ENCODE assay signal across 1 cellular context in the genomic region with DNA sequence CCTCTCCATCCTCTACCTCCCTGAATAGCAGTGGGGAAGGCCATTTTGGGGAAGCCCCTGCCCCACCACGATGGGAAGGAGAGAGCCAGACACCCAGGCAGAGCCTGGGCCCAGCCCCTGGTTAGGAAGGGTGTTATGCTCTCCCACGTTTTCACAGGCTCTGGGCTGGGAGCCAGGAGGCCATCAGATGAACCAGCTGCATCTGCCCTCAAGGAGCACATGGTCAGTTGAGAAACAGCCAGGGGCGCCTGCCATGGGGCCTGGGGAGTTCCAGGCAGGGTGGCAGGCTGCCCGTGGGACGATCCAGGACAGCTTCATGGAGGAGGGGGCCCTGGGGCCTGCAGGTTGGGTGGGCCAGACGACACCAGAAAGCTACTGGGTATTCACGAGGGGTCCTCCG.
TF ChIP-seq lines count a peak whose summit lies in the region.

No MANE protein-coding gene starts in this region.

TF ChIP-seq in K562, 482 proteins besides CTCF, POLR2A, EP300 and RAD21:
- TF ChIP-seq NFIC (IDR thresholded peaks at IDR 0.05) (0 out of 2 replicates have a peak, but pooled peaks have one; percentile 8), ARID1B (IDR thresholded peaks at IDR 0.05) (no peak), XRCC3 (IDR thresholded peaks at IDR 0.05) (no peak), RBM15 (IDR thresholded peaks at IDR 0.05; ENCODE audit: insufficient read depth, low read length) (no peak), TARDBP (IDR thresholded peaks at IDR 0.05) (no peak), ETV5 (CRISPR knock-in tag; IDR thresholded peaks at IDR 0.05; ENCODE audit: low read depth) (no peak), MEF2A (IDR thresholded peaks at IDR 0.05; ENCODE audit: control insufficient read depth, low read depth, low read length) (no peak)
- TF ChIP-seq, protein P1, sequence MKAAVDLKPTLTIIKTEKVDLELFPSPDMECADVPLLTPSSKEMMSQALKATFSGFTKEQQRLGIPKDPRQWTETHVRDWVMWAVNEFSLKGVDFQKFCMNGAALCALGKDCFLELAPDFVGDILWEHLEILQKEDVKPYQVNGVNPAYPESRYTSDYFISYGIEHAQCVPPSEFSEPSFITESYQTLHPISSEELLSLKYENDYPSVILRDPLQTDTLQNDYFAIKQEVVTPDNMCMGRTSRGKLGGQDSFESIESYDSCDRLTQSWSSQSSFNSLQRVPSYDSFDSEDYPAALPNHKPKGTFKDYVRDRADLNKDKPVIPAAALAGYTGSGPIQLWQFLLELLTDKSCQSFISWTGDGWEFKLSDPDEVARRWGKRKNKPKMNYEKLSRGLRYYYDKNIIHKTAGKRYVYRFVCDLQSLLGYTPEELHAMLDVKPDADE (conservative IDR thresholded peaks at IDR 0.05; ENCODE audit: control insufficient read depth, low read depth, low read length): no peak
